In the genomic region with DNA sequence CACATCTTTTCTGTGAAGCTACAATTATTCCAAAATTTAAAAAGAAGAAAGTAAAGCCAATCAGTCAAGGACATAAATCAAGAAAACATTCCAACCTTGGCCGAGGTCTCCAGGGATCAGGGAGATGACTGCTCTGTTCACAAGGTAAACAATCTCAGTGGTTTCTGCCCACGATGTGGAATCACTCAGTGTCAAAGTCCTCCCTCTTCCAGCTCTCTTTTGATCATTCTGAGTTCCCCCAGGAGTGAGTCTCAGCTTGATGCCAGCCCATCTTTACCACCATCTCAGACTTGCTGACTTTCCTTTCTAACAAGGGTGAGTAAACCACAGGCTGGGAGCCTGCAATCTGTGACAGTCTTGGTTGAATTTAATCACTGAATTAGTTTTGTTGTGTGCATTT, we compare ENCODE assay signal across 1 cellular context.
TF ChIP-seq lines count a peak whose summit lies in the region.

No MANE protein-coding gene starts in this region.

TF ChIP-seq in HepG2, 621 proteins besides CTCF, POLR2A, EP300 and RAD21 (continued from another document and continues in another):
- TF ChIP-seq, protein P1, sequence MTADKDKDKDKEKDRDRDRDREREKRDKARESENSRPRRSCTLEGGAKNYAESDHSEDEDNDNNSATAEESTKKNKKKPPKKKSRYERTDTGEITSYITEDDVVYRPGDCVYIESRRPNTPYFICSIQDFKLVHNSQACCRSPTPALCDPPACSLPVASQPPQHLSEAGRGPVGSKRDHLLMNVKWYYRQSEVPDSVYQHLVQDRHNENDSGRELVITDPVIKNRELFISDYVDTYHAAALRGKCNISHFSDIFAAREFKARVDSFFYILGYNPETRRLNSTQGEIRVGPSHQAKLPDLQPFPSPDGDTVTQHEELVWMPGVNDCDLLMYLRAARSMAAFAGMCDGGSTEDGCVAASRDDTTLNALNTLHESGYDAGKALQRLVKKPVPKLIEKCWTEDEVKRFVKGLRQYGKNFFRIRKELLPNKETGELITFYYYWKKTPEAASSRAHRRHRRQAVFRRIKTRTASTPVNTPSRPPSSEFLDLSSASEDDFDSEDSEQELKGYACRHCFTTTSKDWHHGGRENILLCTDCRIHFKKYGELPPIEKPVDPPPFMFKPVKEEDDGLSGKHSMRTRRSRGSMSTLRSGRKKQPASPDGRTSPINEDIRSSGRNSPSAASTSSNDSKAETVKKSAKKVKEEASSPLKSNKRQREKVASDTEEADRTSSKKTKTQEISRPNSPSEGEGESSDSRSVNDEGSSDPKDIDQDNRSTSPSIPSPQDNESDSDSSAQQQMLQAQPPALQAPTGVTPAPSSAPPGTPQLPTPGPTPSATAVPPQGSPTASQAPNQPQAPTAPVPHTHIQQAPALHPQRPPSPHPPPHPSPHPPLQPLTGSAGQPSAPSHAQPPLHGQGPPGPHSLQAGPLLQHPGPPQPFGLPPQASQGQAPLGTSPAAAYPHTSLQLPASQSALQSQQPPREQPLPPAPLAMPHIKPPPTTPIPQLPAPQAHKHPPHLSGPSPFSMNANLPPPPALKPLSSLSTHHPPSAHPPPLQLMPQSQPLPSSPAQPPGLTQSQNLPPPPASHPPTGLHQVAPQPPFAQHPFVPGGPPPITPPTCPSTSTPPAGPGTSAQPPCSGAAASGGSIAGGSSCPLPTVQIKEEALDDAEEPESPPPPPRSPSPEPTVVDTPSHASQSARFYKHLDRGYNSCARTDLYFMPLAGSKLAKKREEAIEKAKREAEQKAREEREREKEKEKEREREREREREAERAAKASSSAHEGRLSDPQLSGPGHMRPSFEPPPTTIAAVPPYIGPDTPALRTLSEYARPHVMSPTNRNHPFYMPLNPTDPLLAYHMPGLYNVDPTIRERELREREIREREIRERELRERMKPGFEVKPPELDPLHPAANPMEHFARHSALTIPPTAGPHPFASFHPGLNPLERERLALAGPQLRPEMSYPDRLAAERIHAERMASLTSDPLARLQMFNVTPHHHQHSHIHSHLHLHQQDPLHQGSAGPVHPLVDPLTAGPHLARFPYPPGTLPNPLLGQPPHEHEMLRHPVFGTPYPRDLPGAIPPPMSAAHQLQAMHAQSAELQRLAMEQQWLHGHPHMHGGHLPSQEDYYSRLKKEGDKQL (CRISPR knock-in tag; IDR thresholded peaks at IDR 0.05; ENCODE audit: low read depth): 0 out of 2 replicates have a peak, but pooled peaks have one; percentile 36
- 0 out of 2 replicates have a peak, but pooled peaks have one; percentile 42 for TF ChIP-seq HNF4G (IDR thresholded peaks at IDR 0.05; ENCODE audit: borderline replicate concordance, low read depth, low read length)
- peak; percentile 30; the same call in 1 of the 2 replicates for TF ChIP-seq HNF4G (CRISPR knock-in tag; IDR thresholded peaks at IDR 0.05; ENCODE audit: borderline replicate concordance, low read depth)
- TF ChIP-seq THRA (CRISPR knock-in tag; IDR thresholded peaks at IDR 0.05; ENCODE audit: borderline replicate concordance): no peak
- TF ChIP-seq ZFP91 (CRISPR knock-in tag; IDR thresholded peaks at IDR 0.05; ENCODE audit: borderline replicate concordance): no peak
- no peak; the same call in 1 of the 2 replicates for TF ChIP-seq KDM6A (CRISPR knock-in tag; IDR thresholded peaks at IDR 0.05; ENCODE audit: low read depth)
- no peak for TF ChIP-seq SP5 (CRISPR knock-in tag; IDR thresholded peaks at IDR 0.05; ENCODE audit: borderline replicate concordance, low read depth)
- no peak for TF ChIP-seq KMT2B (CRISPR knock-in tag; IDR thresholded peaks at IDR 0.05)
- TF ChIP-seq ZNF430 (CRISPR knock-in tag; IDR thresholded peaks at IDR 0.05): no peak
- TF ChIP-seq ZNF605 (CRISPR knock-in tag; IDR thresholded peaks at IDR 0.05): no peak
- no peak for TF ChIP-seq ATF1 (CRISPR knock-in tag; IDR thresholded peaks at IDR 0.05)
- no peak for TF ChIP-seq ELF1 (CRISPR knock-in tag; IDR thresholded peaks at IDR 0.05)
- TF ChIP-seq PCBP2 (optimal IDR thresholded peaks at IDR 0.05; ENCODE audit: low read depth, low read length, poor library complexity, severe bottlenecking): no peak
- TF ChIP-seq, protein P2, sequence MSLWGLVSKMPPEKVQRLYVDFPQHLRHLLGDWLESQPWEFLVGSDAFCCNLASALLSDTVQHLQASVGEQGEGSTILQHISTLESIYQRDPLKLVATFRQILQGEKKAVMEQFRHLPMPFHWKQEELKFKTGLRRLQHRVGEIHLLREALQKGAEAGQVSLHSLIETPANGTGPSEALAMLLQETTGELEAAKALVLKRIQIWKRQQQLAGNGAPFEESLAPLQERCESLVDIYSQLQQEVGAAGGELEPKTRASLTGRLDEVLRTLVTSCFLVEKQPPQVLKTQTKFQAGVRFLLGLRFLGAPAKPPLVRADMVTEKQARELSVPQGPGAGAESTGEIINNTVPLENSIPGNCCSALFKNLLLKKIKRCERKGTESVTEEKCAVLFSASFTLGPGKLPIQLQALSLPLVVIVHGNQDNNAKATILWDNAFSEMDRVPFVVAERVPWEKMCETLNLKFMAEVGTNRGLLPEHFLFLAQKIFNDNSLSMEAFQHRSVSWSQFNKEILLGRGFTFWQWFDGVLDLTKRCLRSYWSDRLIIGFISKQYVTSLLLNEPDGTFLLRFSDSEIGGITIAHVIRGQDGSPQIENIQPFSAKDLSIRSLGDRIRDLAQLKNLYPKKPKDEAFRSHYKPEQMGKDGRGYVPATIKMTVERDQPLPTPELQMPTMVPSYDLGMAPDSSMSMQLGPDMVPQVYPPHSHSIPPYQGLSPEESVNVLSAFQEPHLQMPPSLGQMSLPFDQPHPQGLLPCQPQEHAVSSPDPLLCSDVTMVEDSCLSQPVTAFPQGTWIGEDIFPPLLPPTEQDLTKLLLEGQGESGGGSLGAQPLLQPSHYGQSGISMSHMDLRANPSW (CRISPR knock-in tag; IDR thresholded peaks at IDR 0.05; ENCODE audit: borderline replicate concordance): no peak
- TF ChIP-seq ZZZ3 (CRISPR knock-in tag; IDR thresholded peaks at IDR 0.05; ENCODE audit: borderline replicate concordance): no peak
- TF ChIP-seq NBN (conservative IDR thresholded peaks at IDR 0.05): no peak
- TF ChIP-seq HDAC2 (CRISPR knock-in tag; IDR thresholded peaks at IDR 0.05): peak; percentile 48
- TF ChIP-seq, protein P3, sequence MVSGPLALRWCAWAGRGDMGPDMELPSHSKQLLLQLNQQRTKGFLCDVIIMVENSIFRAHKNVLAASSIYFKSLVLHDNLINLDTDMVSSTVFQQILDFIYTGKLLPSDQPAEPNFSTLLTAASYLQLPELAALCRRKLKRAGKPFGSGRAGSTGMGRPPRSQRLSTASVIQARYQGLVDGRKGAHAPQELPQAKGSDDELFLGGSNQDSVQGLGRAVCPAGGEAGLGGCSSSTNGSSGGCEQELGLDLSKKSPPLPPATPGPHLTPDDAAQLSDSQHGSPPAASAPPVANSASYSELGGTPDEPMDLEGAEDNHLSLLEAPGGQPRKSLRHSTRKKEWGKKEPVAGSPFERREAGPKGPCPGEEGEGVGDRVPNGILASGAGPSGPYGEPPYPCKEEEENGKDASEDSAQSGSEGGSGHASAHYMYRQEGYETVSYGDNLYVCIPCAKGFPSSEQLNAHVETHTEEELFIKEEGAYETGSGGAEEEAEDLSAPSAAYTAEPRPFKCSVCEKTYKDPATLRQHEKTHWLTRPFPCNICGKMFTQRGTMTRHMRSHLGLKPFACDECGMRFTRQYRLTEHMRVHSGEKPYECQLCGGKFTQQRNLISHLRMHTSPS (CRISPR knock-in tag; IDR thresholded peaks at IDR 0.05; ENCODE audit: low read depth): no peak
- TF ChIP-seq RFXAP (CRISPR knock-in tag; IDR thresholded peaks at IDR 0.05; ENCODE audit: borderline replicate concordance): no peak
- no peak for TF ChIP-seq ZNF260 (CRISPR knock-in tag; IDR thresholded peaks at IDR 0.05; ENCODE audit: borderline replicate concordance, low read depth)
- no peak for TF ChIP-seq SMAD3 (CRISPR knock-in tag; IDR thresholded peaks at IDR 0.05)
- TF ChIP-seq LRRFIP1 (CRISPR knock-in tag; conservative IDR thresholded peaks at IDR 0.05): no peak
- TF ChIP-seq, protein P4, sequence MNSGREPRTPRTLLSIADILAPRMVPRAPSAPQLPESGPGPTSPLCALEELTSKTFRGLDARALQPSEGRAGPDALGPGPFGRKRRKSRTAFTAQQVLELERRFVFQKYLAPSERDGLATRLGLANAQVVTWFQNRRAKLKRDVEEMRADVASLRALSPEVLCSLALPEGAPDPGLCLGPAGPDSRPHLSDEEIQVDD (CRISPR knock-in tag; IDR thresholded peaks at IDR 0.05; ENCODE audit: borderline replicate concordance): no peak
- TF ChIP-seq, protein P5, sequence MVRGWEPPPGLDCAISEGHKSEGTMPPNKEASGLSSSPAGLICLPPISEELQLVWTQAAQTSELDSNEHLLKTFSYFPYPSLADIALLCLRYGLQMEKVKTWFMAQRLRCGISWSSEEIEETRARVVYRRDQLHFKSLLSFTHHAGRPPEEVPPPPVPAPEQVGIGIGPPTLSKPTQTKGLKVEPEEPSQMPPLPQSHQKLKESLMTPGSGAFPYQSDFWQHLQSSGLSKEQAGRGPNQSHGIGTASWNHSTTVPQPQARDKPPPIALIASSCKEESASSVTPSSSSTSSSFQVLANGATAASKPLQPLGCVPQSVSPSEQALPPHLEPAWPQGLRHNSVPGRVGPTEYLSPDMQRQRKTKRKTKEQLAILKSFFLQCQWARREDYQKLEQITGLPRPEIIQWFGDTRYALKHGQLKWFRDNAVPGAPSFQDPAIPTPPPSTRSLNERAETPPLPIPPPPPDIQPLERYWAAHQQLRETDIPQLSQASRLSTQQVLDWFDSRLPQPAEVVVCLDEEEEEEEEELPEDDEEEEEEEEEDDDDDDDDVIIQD (CRISPR knock-in tag; IDR thresholded peaks at IDR 0.05; ENCODE audit: low read depth): peak; percentile 39; the same call in 1 of the 2 replicates
- TF ChIP-seq NR0B2 (CRISPR knock-in tag; IDR thresholded peaks at IDR 0.05): no peak
- TF ChIP-seq, protein P6, sequence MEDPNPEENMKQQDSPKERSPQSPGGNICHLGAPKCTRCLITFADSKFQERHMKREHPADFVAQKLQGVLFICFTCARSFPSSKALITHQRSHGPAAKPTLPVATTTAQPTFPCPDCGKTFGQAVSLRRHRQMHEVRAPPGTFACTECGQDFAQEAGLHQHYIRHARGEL (CRISPR knock-in tag; IDR thresholded peaks at IDR 0.05): no peak
- TF ChIP-seq ZNF530 (CRISPR knock-in tag; IDR thresholded peaks at IDR 0.05; ENCODE audit: low read depth): no peak
- no peak for TF ChIP-seq AFF4 (CRISPR knock-in tag; IDR thresholded peaks at IDR 0.05)
- TF ChIP-seq PCBP1 (IDR thresholded peaks at IDR 0.05; ENCODE audit: borderline replicate concordance, low read depth, low read length): no peak
